In the genomic region with DNA sequence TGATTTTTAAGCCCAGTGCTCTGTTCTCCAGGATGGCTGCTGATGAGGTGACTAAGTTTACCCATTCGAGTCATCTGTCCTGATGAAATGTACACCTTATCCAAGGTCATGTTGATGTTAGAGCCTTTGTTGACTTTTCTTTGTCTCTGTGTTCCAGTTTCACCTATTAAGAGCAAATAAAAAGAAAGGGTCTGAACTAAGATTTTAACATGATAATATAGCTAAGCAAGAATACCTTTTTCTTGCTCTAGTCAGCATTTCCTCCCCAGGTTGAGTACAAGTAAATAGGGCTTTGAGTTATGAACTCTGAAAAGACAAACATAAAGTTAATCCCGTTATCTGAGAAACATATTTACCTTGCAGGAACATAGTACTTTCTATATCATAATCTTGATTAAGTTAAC, we compare ENCODE assay signal across 1 cellular context.
TF ChIP-seq lines count a peak whose summit lies in the region.

No MANE protein-coding gene starts in this region.

TF ChIP-seq in HepG2, 621 proteins besides CTCF, POLR2A, EP300 and RAD21 (continued from another document and continues in another):
- TF ChIP-seq GRHL1 (CRISPR knock-in tag; conservative IDR thresholded peaks at IDR 0.05): no peak
- TF ChIP-seq TFAP4 (IDR thresholded peaks at IDR 0.05; ENCODE audit: borderline replicate concordance, low read depth): peak; percentile 64; the same call in 1 of the 2 replicates
- no peak for TF ChIP-seq ZBTB10 (CRISPR knock-in tag; IDR thresholded peaks at IDR 0.05; ENCODE audit: borderline replicate concordance)
- TF ChIP-seq ETV5 (CRISPR knock-in tag; IDR thresholded peaks at IDR 0.05; ENCODE audit: borderline replicate concordance): peak; percentile 39; the same call in 1 of the 2 replicates
- TF ChIP-seq ZNF24 (IDR thresholded peaks at IDR 0.05): peak; percentile 92
- peak; percentile 68; the same call in 1 of the 2 replicates for TF ChIP-seq ERF (CRISPR knock-in tag; IDR thresholded peaks at IDR 0.05)
- TF ChIP-seq MBD4 (IDR thresholded peaks at IDR 0.05; ENCODE audit: borderline replicate concordance, low read length): peak; percentile 72; the same call in 1 of the 2 replicates
- no peak for TF ChIP-seq ARID2 (CRISPR knock-in tag; IDR thresholded peaks at IDR 0.05; ENCODE audit: borderline replicate concordance)
- no peak for TF ChIP-seq ZNF451 (CRISPR knock-in tag; IDR thresholded peaks at IDR 0.05)
- no peak for TF ChIP-seq ZNF530 (CRISPR knock-in tag; IDR thresholded peaks at IDR 0.05; ENCODE audit: low read depth)
- TF ChIP-seq ZNF556 (CRISPR knock-in tag; IDR thresholded peaks at IDR 0.05; ENCODE audit: borderline replicate concordance): peak; percentile 22; the same call in 1 of the 2 replicates
- TF ChIP-seq SRSF4 (IDR thresholded peaks at IDR 0.05; ENCODE audit: low read depth, low read length, poor library complexity, severe bottlenecking): no peak
- TF ChIP-seq, protein P1, sequence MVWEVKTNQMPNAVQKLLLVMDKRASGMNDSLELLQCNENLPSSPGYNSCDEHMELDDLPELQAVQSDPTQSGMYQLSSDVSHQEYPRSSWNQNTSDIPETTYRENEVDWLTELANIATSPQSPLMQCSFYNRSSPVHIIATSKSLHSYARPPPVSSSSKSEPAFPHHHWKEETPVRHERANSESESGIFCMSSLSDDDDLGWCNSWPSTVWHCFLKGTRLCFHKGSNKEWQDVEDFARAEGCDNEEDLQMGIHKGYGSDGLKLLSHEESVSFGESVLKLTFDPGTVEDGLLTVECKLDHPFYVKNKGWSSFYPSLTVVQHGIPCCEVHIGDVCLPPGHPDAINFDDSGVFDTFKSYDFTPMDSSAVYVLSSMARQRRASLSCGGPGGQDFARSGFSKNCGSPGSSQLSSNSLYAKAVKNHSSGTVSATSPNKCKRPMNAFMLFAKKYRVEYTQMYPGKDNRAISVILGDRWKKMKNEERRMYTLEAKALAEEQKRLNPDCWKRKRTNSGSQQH (CRISPR knock-in tag; IDR thresholded peaks at IDR 0.05; ENCODE audit: low read depth): no peak; the same call in 1 of the 2 replicates
- TF ChIP-seq PREB (CRISPR knock-in tag; IDR thresholded peaks at IDR 0.05): no peak
- no peak for TF ChIP-seq ZFP36L2 (CRISPR knock-in tag; IDR thresholded peaks at IDR 0.05)
- no peak for TF ChIP-seq ZNF225 (CRISPR knock-in tag; IDR thresholded peaks at IDR 0.05)
- TF ChIP-seq ZNF382 (CRISPR knock-in tag; IDR thresholded peaks at IDR 0.05; ENCODE audit: borderline replicate concordance): no peak
- TF ChIP-seq ZSCAN29 (CRISPR knock-in tag; conservative IDR thresholded peaks at IDR 0.05): no peak
- no peak for TF ChIP-seq ZIK1 (CRISPR knock-in tag; IDR thresholded peaks at IDR 0.05; ENCODE audit: borderline replicate concordance, low read depth)
- 0 out of 2 replicates have a peak, but pooled peaks have one; percentile 28 for TF ChIP-seq SMARCC2 (IDR thresholded peaks at IDR 0.05)
- no peak for TF ChIP-seq ZBTB25 (CRISPR knock-in tag; IDR thresholded peaks at IDR 0.05)
- TF ChIP-seq ZNF567 (CRISPR knock-in tag; IDR thresholded peaks at IDR 0.05; ENCODE audit: borderline replicate concordance): no peak
- no peak for TF ChIP-seq ZNF839 (CRISPR knock-in tag; IDR thresholded peaks at IDR 0.05; ENCODE audit: borderline replicate concordance)
- no peak for TF ChIP-seq KAT2B (IDR thresholded peaks at IDR 0.05; ENCODE audit: borderline replicate concordance, low read depth, low read length)
- TF ChIP-seq NFRKB (IDR thresholded peaks at IDR 0.05): no peak
- no peak for TF ChIP-seq RFXANK (CRISPR knock-in tag; IDR thresholded peaks at IDR 0.05)
- no peak for TF ChIP-seq ZNF546 (CRISPR knock-in tag; conservative IDR thresholded peaks at IDR 0.05)
- no peak for TF ChIP-seq ZNF33B (CRISPR knock-in tag; IDR thresholded peaks at IDR 0.05)
- 0 out of 2 replicates have a peak, but pooled peaks have one; percentile 45 for TF ChIP-seq ZFP1 (CRISPR knock-in tag; IDR thresholded peaks at IDR 0.05)
- peak; percentile 87 for TF ChIP-seq NR2F2 (IDR thresholded peaks at IDR 0.05; ENCODE audit: borderline replicate concordance, low read depth)
- TF ChIP-seq ZFAT (CRISPR knock-in tag; conservative IDR thresholded peaks at IDR 0.05): no peak
- TF ChIP-seq ZNF652 (CRISPR knock-in tag; IDR thresholded peaks at IDR 0.05; ENCODE audit: borderline replicate concordance, low read depth): no peak
- no peak for TF ChIP-seq TAF1 (CRISPR knock-in tag; IDR thresholded peaks at IDR 0.05)
- TF ChIP-seq ZNF343 (CRISPR knock-in tag; IDR thresholded peaks at IDR 0.05): no peak
- no peak for TF ChIP-seq GATAD1 (CRISPR knock-in tag; IDR thresholded peaks at IDR 0.05)
- no peak for TF ChIP-seq YY1 (IDR thresholded peaks at IDR 0.05; ENCODE audit: insufficient read depth, insufficient replicate concordance, low read depth, low read length)
- TF ChIP-seq, protein P2, sequence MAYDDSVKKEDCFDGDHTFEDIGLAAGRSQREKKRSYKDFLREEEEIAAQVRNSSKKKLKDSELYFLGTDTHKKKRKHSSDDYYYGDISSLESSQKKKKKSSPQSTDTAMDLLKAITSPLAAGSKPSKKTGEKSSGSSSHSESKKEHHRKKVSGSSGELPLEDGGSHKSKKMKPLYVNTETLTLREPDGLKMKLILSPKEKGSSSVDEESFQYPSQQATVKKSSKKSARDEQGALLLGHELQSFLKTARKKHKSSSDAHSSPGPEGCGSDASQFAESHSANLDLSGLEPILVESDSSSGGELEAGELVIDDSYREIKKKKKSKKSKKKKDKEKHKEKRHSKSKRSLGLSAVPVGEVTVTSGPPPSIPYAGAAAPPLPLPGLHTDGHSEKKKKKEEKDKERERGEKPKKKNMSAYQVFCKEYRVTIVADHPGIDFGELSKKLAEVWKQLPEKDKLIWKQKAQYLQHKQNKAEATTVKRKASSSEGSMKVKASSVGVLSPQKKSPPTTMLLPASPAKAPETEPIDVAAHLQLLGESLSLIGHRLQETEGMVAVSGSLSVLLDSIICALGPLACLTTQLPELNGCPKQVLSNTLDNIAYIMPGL (CRISPR knock-in tag; IDR thresholded peaks at IDR 0.05; ENCODE audit: borderline replicate concordance in 1 of 2, low read depth in 1 of 2): 0 out of 4 replicates have a peak, but pooled peaks of 1 of the 2 experiments have one; percentile 38
- TF ChIP-seq BRF2 (CRISPR knock-in tag; IDR thresholded peaks at IDR 0.05): 0 out of 2 replicates have a peak, but pooled peaks have one; percentile 64
- peak; percentile 88 for TF ChIP-seq THRA (CRISPR knock-in tag; IDR thresholded peaks at IDR 0.05; ENCODE audit: borderline replicate concordance)
- TF ChIP-seq RFX1 (IDR thresholded peaks at IDR 0.05): no peak
- TF ChIP-seq SIX1 (CRISPR knock-in tag; IDR thresholded peaks at IDR 0.05; ENCODE audit: borderline replicate concordance): peak; percentile 92
- TF ChIP-seq SALL2 (CRISPR knock-in tag; IDR thresholded peaks at IDR 0.05): no peak
- TF ChIP-seq, protein P3, sequence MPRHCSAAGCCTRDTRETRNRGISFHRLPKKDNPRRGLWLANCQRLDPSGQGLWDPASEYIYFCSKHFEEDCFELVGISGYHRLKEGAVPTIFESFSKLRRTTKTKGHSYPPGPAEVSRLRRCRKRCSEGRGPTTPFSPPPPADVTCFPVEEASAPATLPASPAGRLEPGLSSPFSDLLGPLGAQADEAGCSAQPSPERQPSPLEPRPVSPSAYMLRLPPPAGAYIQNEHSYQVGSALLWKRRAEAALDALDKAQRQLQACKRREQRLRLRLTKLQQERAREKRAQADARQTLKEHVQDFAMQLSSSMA (CRISPR knock-in tag; IDR thresholded peaks at IDR 0.05): no peak
- TF ChIP-seq, protein P4, sequence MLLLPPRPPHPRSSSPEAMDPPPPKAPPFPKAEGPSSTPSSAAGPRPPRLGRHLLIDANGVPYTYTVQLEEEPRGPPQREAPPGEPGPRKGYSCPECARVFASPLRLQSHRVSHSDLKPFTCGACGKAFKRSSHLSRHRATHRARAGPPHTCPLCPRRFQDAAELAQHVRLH (CRISPR knock-in tag; IDR thresholded peaks at IDR 0.05; ENCODE audit: borderline replicate concordance, low read depth): no peak
- TF ChIP-seq ZNF724P (CRISPR knock-in tag; IDR thresholded peaks at IDR 0.05; ENCODE audit: borderline replicate concordance): no peak
- TF ChIP-seq ATF7-NPFF (CRISPR knock-in tag; IDR thresholded peaks at IDR 0.05; ENCODE audit: low read depth): no peak
- no peak for TF ChIP-seq PAF1 (CRISPR knock-in tag; IDR thresholded peaks at IDR 0.05)
- TF ChIP-seq PLSCR1 (CRISPR knock-in tag; IDR thresholded peaks at IDR 0.05; ENCODE audit: borderline replicate concordance): no peak
- peak; percentile 48 for TF ChIP-seq TEAD3 (CRISPR knock-in tag; optimal IDR thresholded peaks at IDR 0.05; ENCODE audit: borderline replicate concordance)
